Comparison of ENCODE assay signal across 1 cellular context in the genomic region with DNA sequence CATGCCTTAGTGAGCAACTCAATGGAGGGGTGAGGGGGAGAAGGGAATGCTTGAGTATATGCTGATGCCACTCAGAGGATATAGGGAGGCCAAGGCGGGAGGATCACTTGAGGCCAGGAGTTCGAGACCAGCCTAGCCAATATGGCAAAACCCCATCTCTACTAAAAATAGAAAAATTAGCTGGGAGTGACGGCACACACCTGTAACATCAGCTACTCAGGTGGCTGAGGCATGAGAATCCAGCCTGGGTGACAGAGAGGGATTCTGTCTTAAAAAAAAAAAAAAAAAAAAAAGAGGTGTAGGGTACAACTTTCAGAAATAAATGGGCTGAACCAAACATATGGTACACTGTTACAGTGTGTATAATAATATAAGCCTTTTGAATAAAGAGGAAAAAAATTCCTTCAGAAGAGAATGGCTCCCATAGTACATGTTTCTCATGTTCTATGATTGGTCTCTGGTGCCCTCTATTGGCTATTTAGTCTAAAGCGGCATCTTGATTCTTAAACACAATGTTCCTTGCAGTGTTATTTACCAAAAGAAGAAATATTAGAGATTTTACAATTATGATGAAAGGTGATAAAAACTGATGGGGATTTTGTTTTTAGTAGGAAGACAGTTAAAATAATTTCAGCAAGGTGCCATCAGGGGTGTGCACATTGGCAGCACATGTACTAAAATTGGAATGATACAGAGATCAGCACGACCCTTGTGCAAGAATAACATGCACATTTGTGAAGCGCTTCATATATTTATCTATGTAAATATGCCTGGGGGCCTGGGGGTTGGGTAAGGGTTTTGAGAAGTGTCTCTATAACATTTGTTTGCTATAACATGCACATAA.
TF ChIP-seq lines count a peak whose summit lies in the region.

No MANE protein-coding gene starts in this region.

TF ChIP-seq in liver, 16 proteins besides CTCF, POLR2A, EP300 and RAD21 (continued from another document):
- TF ChIP-seq, protein P1, sequence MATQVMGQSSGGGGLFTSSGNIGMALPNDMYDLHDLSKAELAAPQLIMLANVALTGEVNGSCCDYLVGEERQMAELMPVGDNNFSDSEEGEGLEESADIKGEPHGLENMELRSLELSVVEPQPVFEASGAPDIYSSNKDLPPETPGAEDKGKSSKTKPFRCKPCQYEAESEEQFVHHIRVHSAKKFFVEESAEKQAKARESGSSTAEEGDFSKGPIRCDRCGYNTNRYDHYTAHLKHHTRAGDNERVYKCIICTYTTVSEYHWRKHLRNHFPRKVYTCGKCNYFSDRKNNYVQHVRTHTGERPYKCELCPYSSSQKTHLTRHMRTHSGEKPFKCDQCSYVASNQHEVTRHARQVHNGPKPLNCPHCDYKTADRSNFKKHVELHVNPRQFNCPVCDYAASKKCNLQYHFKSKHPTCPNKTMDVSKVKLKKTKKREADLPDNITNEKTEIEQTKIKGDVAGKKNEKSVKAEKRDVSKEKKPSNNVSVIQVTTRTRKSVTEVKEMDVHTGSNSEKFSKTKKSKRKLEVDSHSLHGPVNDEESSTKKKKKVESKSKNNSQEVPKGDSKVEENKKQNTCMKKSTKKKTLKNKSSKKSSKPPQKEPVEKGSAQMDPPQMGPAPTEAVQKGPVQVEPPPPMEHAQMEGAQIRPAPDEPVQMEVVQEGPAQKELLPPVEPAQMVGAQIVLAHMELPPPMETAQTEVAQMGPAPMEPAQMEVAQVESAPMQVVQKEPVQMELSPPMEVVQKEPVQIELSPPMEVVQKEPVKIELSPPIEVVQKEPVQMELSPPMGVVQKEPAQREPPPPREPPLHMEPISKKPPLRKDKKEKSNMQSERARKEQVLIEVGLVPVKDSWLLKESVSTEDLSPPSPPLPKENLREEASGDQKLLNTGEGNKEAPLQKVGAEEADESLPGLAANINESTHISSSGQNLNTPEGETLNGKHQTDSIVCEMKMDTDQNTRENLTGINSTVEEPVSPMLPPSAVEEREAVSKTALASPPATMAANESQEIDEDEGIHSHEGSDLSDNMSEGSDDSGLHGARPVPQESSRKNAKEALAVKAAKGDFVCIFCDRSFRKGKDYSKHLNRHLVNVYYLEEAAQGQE (IDR thresholded peaks at IDR 0.05), result no peak
